In the genomic region with DNA sequence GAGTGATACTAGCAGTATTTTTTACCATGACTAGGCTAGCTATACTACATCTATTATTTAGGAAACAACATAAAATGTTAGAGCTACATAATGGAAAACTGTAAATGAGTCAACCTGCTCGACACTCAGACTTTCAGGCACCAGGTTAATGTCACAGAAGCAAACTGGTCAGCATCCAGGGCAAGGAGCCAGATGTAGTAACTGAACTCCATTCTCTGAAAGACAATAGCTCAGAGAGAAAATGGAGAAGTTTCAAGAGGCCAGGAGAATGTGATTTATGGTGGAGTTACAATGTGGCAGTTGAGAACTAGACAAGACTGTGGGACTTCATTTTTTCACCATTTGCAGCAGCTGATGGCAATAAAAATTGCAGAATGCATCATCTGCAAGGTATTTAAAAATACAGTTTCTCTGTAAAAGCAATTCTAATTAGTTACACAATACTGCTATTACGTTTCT, we compare ENCODE assay signal across 11 cellular contexts.
DNase-seq lines count a peak whose midpoint lies in the region; ATAC-seq and TF ChIP-seq lines count a peak whose summit lies in the region.
"Had no signal": no experiment of that assay in that cellular context is flagged by ENCODE, and none has a peak within 500 bp of the region (broad histone marks: within the 10 kb centered on the region; RNA-seq: fewer than 3 reads in every experiment).

No MANE protein-coding gene starts in this region.

- no peak for TF ChIP-seq CTCF in nephron progenitor cell (IDR thresholded peaks at IDR 0.05)

- no peaks in the 10 kb centered on the region for H3K4me1 Mint-ChIP-seq in nephron progenitor cell
- no peaks in the 10 kb centered on the region for H3K4me1 Mint-ChIP-seq in CD8-positive, alpha-beta memory T cell

- peaks cover 5% of the 10 kb centered on the region for H3K36me3 Mint-ChIP-seq in nephron progenitor cell (ENCODE audit: low read depth)
- H3K36me3 Mint-ChIP-seq in CD8-positive, alpha-beta memory T cell = no peaks in the 10 kb centered on the region

- DNase-seq in H4 (ENCODE audit: low spot score) (peak; percentile 44), NCI-H1930 (lab: John Stamatoyannopoulos, UW) (peak; percentile 12 to 44), adipocyte (ENCODE audit: low read depth) (peak; percentile 80), nephron progenitor cell (no peak)
- no peak for DNase-seq in CD8-positive, alpha-beta memory T cell
- DNase-seq: esophagus squamous epithelium, T-helper 2 cell had no signal

- H3K9me3 ChIP-seq in adipocyte (ENCODE audit: control insufficient read depth, low read length) = peaks cover 22% of the 10 kb centered on the region
- no peaks in the 10 kb centered on the region for H3K9me3 ChIP-seq in CD8-positive, alpha-beta memory T cell (ENCODE audit: low read length)

- no peaks in the 10 kb centered on the region for H3K4me1 ChIP-seq in adipocyte (ENCODE audit: control insufficient read depth, insufficient read depth, low read length)
- H3K4me1 ChIP-seq in CD8-positive, alpha-beta memory T cell (ENCODE audit: insufficient read depth, low read length) = no peaks in the 10 kb centered on the region
- H3K4me1 ChIP-seq: esophagus squamous epithelium had no signal

- no peak for TF ChIP-seq POLR2A in GM18505 (IDR thresholded peaks at IDR 0.05; ENCODE audit: borderline replicate concordance, extremely low read depth, insufficient read depth, insufficient read length)

- no peak overlapping the region for H3K4me3 ChIP-seq in adipocyte (ENCODE audit: low read length)
- no peak overlapping the region for H3K4me3 ChIP-seq in CD8-positive, alpha-beta memory T cell (ENCODE audit: low read length)
- H3K4me3 ChIP-seq: esophagus squamous epithelium had no signal

- H3K4me3 Mint-ChIP-seq in nephron progenitor cell = no peak overlapping the region
- H3K4me3 Mint-ChIP-seq in CD8-positive, alpha-beta memory T cell = no peak overlapping the region
- H3K4me3 Mint-ChIP-seq: neural crest cell had no signal

- ATAC-seq in GM21723 (IDR thresholded peaks at IDR 0.05; ENCODE audit: unreplicated experiment) = no peak
- ATAC-seq in GM18505 (IDR thresholded peaks at IDR 0.05; ENCODE audit: unreplicated experiment) = no peak

- CTCF ChIA-PET in CD8-positive, alpha-beta memory T cell (lab: Charles Lee) = no interaction called here

- H3K27me3 Mint-ChIP-seq in nephron progenitor cell (ENCODE audit: low read depth, poor library complexity) = no peaks in the 10 kb centered on the region
- H3K27me3 Mint-ChIP-seq in CD8-positive, alpha-beta memory T cell = peaks cover 0 to 1% of the 10 kb centered on the region in 2 donors

- H3K27ac ChIP-seq in CD8-positive, alpha-beta memory T cell (ENCODE audit: low read depth, low read length) = no peak overlapping the region
- H3K27ac ChIP-seq: esophagus squamous epithelium, KMS-11 had no signal

- no peaks in the 10 kb centered on the region for H3K36me3 ChIP-seq in adipocyte (ENCODE audit: control insufficient read depth, insufficient read depth, low read length, severe bottlenecking)
- H3K36me3 ChIP-seq in CD8-positive, alpha-beta memory T cell (ENCODE audit: insufficient read depth, low read length) = no peaks in the 10 kb centered on the region
- H3K36me3 ChIP-seq: esophagus squamous epithelium had no signal

- H3K27me3 ChIP-seq in adipocyte (replicated peaks; ENCODE audit: control insufficient read depth, insufficient read depth, low read length) = no peaks in the 10 kb centered on the region
- H3K27me3 ChIP-seq in CD8-positive, alpha-beta memory T cell (ENCODE audit: insufficient read depth, low read length, poor library complexity, severe bottlenecking) = no peaks in the 10 kb centered on the region
- H3K27me3 ChIP-seq: esophagus squamous epithelium had no signal

- H3K27ac Mint-ChIP-seq in nephron progenitor cell = peak overlapping the region; percentile 13
- no peak overlapping the region for H3K27ac Mint-ChIP-seq in CD8-positive, alpha-beta memory T cell

- peaks cover 28% of the 10 kb centered on the region for H3K9me3 Mint-ChIP-seq in nephron progenitor cell
- H3K9me3 Mint-ChIP-seq in CD8-positive, alpha-beta memory T cell = peaks cover 14 to 48% (median 20%) of the 10 kb centered on the region in 5 donors

- no peak overlapping the region for H3K9ac ChIP-seq in adipocyte (ENCODE audit: low read length)
- H3K9ac ChIP-seq: KMS-11 had no signal

- POLR2A ChIA-PET in CD8-positive, alpha-beta memory T cell (lab: Charles Lee) = no interaction called here

Comparison
In these comparisons a context has a peak if more than half of its experiments do, and no peak if none do; other contexts are left out.
1. DNase-seq: peak in H4 (single experiment), NCI-H1930 (2 of 2) and adipocyte (single experiment); none in nephron progenitor cell (single experiment) and CD8-positive, alpha-beta memory T cell (0 of 5).